1 cellular context compared by ENCODE assay signal in the genomic region with DNA sequence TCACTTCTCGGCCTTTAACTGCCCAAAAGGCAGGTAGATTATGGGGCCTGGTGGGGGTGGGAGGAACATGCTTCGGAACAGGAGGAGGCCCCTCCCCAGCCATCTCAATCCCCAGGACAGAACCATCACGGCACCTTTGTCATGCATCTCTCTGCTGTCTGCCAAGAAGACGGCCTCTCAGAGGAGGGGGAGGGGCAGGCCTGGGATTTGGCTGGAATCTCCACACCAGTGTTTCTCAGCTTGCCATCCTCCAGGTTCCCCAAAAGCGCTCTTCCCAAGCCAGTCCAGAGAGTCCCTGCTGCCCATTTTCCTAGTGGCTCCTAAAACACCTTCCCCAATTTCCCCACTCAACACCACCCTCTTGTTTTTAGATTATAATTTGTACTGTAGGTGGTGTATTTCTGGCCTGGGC.
A peak's percentile ranks its signal among the peaks of the same experiment; 100 is the strongest.
TF ChIP-seq lines count a peak whose summit lies in the region.

No MANE protein-coding gene starts in this region.

TF ChIP-seq in WTC11, 78 proteins besides CTCF, POLR2A, EP300 and RAD21 (continued from another document):
- TF ChIP-seq, protein P1, sequence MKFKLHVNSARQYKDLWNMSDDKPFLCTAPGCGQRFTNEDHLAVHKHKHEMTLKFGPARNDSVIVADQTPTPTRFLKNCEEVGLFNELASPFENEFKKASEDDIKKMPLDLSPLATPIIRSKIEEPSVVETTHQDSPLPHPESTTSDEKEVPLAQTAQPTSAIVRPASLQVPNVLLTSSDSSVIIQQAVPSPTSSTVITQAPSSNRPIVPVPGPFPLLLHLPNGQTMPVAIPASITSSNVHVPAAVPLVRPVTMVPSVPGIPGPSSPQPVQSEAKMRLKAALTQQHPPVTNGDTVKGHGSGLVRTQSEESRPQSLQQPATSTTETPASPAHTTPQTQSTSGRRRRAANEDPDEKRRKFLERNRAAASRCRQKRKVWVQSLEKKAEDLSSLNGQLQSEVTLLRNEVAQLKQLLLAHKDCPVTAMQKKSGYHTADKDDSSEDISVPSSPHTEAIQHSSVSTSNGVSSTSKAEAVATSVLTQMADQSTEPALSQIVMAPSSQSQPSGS (CRISPR knock-in tag; IDR thresholded peaks at IDR 0.05; ENCODE audit: borderline replicate concordance, low read depth) = no peak
- TF ChIP-seq, protein P2, sequence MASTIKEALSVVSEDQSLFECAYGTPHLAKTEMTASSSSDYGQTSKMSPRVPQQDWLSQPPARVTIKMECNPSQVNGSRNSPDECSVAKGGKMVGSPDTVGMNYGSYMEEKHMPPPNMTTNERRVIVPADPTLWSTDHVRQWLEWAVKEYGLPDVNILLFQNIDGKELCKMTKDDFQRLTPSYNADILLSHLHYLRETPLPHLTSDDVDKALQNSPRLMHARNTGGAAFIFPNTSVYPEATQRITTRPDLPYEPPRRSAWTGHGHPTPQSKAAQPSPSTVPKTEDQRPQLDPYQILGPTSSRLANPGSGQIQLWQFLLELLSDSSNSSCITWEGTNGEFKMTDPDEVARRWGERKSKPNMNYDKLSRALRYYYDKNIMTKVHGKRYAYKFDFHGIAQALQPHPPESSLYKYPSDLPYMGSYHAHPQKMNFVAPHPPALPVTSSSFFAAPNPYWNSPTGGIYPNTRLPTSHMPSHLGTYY (CRISPR knock-in tag; IDR thresholded peaks at IDR 0.05) = no peak
- no peak for TF ChIP-seq NFE2L1 (CRISPR knock-in tag; IDR thresholded peaks at IDR 0.05)
- TF ChIP-seq, protein P3, sequence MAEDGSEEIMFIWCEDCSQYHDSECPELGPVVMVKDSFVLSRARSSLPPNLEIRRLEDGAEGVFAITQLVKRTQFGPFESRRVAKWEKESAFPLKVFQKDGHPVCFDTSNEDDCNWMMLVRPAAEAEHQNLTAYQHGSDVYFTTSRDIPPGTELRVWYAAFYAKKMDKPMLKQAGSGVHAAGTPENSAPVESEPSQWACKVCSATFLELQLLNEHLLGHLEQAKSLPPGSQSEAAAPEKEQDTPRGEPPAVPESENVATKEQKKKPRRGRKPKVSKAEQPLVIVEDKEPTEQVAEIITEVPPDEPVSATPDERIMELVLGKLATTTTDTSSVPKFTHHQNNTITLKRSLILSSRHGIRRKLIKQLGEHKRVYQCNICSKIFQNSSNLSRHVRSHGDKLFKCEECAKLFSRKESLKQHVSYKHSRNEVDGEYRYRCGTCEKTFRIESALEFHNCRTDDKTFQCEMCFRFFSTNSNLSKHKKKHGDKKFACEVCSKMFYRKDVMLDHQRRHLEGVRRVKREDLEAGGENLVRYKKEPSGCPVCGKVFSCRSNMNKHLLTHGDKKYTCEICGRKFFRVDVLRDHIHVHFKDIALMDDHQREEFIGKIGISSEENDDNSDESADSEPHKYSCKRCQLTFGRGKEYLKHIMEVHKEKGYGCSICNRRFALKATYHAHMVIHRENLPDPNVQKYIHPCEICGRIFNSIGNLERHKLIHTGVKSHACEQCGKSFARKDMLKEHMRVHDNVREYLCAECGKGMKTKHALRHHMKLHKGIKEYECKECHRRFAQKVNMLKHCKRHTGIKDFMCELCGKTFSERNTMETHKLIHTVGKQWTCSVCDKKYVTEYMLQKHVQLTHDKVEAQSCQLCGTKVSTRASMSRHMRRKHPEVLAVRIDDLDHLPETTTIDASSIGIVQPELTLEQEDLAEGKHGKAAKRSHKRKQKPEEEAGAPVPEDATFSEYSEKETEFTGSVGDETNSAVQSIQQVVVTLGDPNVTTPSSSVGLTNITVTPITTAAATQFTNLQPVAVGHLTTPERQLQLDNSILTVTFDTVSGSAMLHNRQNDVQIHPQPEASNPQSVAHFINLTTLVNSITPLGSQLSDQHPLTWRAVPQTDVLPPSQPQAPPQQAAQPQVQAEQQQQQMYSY (CRISPR knock-in tag; IDR thresholded peaks at IDR 0.05) = peak; percentile 85
- no peak for TF ChIP-seq TCF7 (CRISPR knock-in tag; IDR thresholded peaks at IDR 0.05; ENCODE audit: low read depth)
- TF ChIP-seq, protein P4, sequence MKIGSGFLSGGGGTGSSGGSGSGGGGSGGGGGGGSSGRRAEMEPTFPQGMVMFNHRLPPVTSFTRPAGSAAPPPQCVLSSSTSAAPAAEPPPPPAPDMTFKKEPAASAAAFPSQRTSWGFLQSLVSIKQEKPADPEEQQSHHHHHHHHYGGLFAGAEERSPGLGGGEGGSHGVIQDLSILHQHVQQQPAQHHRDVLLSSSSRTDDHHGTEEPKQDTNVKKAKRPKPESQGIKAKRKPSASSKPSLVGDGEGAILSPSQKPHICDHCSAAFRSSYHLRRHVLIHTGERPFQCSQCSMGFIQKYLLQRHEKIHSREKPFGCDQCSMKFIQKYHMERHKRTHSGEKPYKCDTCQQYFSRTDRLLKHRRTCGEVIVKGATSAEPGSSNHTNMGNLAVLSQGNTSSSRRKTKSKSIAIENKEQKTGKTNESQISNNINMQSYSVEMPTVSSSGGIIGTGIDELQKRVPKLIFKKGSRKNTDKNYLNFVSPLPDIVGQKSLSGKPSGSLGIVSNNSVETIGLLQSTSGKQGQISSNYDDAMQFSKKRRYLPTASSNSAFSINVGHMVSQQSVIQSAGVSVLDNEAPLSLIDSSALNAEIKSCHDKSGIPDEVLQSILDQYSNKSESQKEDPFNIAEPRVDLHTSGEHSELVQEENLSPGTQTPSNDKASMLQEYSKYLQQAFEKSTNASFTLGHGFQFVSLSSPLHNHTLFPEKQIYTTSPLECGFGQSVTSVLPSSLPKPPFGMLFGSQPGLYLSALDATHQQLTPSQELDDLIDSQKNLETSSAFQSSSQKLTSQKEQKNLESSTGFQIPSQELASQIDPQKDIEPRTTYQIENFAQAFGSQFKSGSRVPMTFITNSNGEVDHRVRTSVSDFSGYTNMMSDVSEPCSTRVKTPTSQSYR (CRISPR knock-in tag; IDR thresholded peaks at IDR 0.05) = peak; percentile 99
- no peak for TF ChIP-seq ZNF671 (CRISPR knock-in tag; IDR thresholded peaks at IDR 0.05)
- TF ChIP-seq, protein P5, sequence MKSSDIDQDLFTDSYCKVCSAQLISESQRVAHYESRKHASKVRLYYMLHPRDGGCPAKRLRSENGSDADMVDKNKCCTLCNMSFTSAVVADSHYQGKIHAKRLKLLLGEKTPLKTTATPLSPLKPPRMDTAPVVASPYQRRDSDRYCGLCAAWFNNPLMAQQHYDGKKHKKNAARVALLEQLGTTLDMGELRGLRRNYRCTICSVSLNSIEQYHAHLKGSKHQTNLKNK (CRISPR knock-in tag; IDR thresholded peaks at IDR 0.05) = 0 out of 2 replicates have a peak, but pooled peaks have one; percentile 28
- TF ChIP-seq GABPB1 (CRISPR knock-in tag; IDR thresholded peaks at IDR 0.05) = no peak
- TF ChIP-seq TEAD1 (CRISPR knock-in tag; IDR thresholded peaks at IDR 0.05) = peak; percentile 97
- no peak for TF ChIP-seq ZBTB21 (CRISPR knock-in tag; IDR thresholded peaks at IDR 0.05; ENCODE audit: borderline replicate concordance)
- TF ChIP-seq CBFB (CRISPR knock-in tag; IDR thresholded peaks at IDR 0.05; ENCODE audit: low read depth) = no peak
- peak; percentile 69; the same call in 1 of the 2 replicates for TF ChIP-seq FOXK1 (CRISPR knock-in tag; IDR thresholded peaks at IDR 0.05)
- TF ChIP-seq KAT7 (CRISPR knock-in tag; IDR thresholded peaks at IDR 0.05; ENCODE audit: borderline replicate concordance) = no peak
- TF ChIP-seq ZNF121 (CRISPR knock-in tag; IDR thresholded peaks at IDR 0.05) = no peak
- TF ChIP-seq, protein P6, sequence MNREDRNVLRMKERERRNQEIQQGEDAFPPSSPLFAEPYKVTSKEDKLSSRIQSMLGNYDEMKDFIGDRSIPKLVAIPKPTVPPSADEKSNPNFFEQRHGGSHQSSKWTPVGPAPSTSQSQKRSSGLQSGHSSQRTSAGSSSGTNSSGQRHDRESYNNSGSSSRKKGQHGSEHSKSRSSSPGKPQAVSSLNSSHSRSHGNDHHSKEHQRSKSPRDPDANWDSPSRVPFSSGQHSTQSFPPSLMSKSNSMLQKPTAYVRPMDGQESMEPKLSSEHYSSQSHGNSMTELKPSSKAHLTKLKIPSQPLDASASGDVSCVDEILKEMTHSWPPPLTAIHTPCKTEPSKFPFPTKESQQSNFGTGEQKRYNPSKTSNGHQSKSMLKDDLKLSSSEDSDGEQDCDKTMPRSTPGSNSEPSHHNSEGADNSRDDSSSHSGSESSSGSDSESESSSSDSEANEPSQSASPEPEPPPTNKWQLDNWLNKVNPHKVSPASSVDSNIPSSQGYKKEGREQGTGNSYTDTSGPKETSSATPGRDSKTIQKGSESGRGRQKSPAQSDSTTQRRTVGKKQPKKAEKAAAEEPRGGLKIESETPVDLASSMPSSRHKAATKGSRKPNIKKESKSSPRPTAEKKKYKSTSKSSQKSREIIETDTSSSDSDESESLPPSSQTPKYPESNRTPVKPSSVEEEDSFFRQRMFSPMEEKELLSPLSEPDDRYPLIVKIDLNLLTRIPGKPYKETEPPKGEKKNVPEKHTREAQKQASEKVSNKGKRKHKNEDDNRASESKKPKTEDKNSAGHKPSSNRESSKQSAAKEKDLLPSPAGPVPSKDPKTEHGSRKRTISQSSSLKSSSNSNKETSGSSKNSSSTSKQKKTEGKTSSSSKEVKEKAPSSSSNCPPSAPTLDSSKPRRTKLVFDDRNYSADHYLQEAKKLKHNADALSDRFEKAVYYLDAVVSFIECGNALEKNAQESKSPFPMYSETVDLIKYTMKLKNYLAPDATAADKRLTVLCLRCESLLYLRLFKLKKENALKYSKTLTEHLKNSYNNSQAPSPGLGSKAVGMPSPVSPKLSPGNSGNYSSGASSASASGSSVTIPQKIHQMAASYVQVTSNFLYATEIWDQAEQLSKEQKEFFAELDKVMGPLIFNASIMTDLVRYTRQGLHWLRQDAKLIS (CRISPR knock-in tag; IDR thresholded peaks at IDR 0.05; ENCODE audit: borderline replicate concordance) = peak; percentile 67; the same call in 1 of the 2 replicates
- TF ChIP-seq JUN (CRISPR knock-in tag; IDR thresholded peaks at IDR 0.05) = 0 out of 2 replicates have a peak, but pooled peaks have one; percentile 24
- peak; percentile 58; the same call in 1 of the 2 replicates for TF ChIP-seq SMAD4 (CRISPR knock-in tag; IDR thresholded peaks at IDR 0.05)
- no peak for TF ChIP-seq TP53 (CRISPR knock-in tag; IDR thresholded peaks at IDR 0.05)
- peak; percentile 43; the same call in 1 of the 2 replicates for TF ChIP-seq ZNF423 (CRISPR knock-in tag; IDR thresholded peaks at IDR 0.05)
- TF ChIP-seq, protein P7, sequence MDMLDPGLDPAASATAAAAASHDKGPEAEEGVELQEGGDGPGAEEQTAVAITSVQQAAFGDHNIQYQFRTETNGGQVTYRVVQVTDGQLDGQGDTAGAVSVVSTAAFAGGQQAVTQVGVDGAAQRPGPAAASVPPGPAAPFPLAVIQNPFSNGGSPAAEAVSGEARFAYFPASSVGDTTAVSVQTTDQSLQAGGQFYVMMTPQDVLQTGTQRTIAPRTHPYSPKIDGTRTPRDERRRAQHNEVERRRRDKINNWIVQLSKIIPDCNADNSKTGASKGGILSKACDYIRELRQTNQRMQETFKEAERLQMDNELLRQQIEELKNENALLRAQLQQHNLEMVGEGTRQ (CRISPR knock-in tag; IDR thresholded peaks at IDR 0.05) = no peak
- no peak for TF ChIP-seq TEAD4 (CRISPR knock-in tag; IDR thresholded peaks at IDR 0.05)
- TF ChIP-seq ESRRA (CRISPR knock-in tag; IDR thresholded peaks at IDR 0.05; ENCODE audit: borderline replicate concordance) = no peak
- 0 out of 2 replicates have a peak, but pooled peaks have one; percentile 27 for TF ChIP-seq CREB1 (CRISPR knock-in tag; IDR thresholded peaks at IDR 0.05)
- TF ChIP-seq ZNF396 (CRISPR knock-in tag; IDR thresholded peaks at IDR 0.05; ENCODE audit: borderline replicate concordance) = no peak
- TF ChIP-seq, protein P8, sequence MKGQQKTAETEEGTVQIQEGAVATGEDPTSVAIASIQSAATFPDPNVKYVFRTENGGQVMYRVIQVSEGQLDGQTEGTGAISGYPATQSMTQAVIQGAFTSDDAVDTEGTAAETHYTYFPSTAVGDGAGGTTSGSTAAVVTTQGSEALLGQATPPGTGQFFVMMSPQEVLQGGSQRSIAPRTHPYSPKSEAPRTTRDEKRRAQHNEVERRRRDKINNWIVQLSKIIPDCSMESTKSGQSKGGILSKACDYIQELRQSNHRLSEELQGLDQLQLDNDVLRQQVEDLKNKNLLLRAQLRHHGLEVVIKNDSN (CRISPR knock-in tag; IDR thresholded peaks at IDR 0.05) = no peak
- TF ChIP-seq, protein P9, sequence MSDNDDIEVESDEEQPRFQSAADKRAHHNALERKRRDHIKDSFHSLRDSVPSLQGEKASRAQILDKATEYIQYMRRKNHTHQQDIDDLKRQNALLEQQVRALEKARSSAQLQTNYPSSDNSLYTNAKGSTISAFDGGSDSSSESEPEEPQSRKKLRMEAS (CRISPR knock-in tag; IDR thresholded peaks at IDR 0.05) = peak; percentile 85
- TF ChIP-seq NFATC4 (CRISPR knock-in tag; IDR thresholded peaks at IDR 0.05) = no peak
- no peak for TF ChIP-seq RELA (CRISPR knock-in tag; IDR thresholded peaks at IDR 0.05; ENCODE audit: borderline replicate concordance)
TF ChIP-seq in WTC11: peak in this region for 18.
